In genomic region chr2:227748079-227748478, GRCh38 we compare ENCODE assay signal across 12 cellular contexts. TPM values are rescaled to one million over a fixed set of nuclear protein-coding genes. Genes with fewer than 3 reads are reported as not detected.
DNase-seq lines count a peak whose midpoint lies in the region; ATAC-seq and TF ChIP-seq lines count a peak whose summit lies in the region.
"Had no signal": no experiment of that assay in that cellular context is flagged by ENCODE, and none has a peak within 500 bp of the region (broad histone marks: within the 10 kb centered on the region; RNA-seq: fewer than 3 reads in every experiment).

No MANE protein-coding gene starts in this region.

- H3K9me2 ChIP-seq in OCI-LY1 (ENCODE audit: low read depth, low read length), result no peaks in the 10 kb centered on the region

- intact Hi-C loops in activated T-helper 1 cell treated with anti-CD3 and anti-CD28 coated beads, Interleukin-12 subunit alpha, Interleukin-12 subunit beta, Interleukin-2, Interleukin-4 antibody, amounts not matched to agents 30 ng/mL and 10 ng/mL and 1 ng/mL, durations not matched to agents 14 hours and 24 hours and 36 hours (cut with micrococcal nuclease), result no loop called here

- in situ Hi-C loops in ACHN (cut with HindIII; ENCODE audit: low pct_ligation_motif_present, low pct_unique_long_range_greater_than_20kb, low sequenced_read_pairs), result no loop called here

- no peak overlapping the region for H2AFZ ChIP-seq in OCI-LY1 (ENCODE audit: low read length)

- no peaks in the 10 kb centered on the region for H3K4me1 ChIP-seq in OCI-LY1 (ENCODE audit: insufficient read depth, low read length, severe bottlenecking)
- H3K4me1 ChIP-seq: thyroid gland had no signal

- no peak overlapping the region for H3K4me3 ChIP-seq in GM12865 (ENCODE audit: low read depth, low read length)
- no peak overlapping the region for H3K4me3 ChIP-seq in OCI-LY1 (ENCODE audit: low read depth, low read length, poor library complexity, severe bottlenecking)
- no peak overlapping the region for H3K4me3 ChIP-seq in fibroblast of villous mesenchyme (ENCODE audit: low read depth, low read length)
- H3K4me3 ChIP-seq: thyroid gland had no signal

- DNase-seq in ACHN (peak; percentile 23), GM12865 (ENCODE audit: low read depth) (peak; percentile 28), fibroblast of villous mesenchyme (ENCODE audit: low read depth) (no peak), occipital lobe (lab: John Stamatoyannopoulos, UW) (no peak)
- no peak for DNase-seq in activated T-helper 1 cell treated with anti-CD3 and anti-CD28 coated beads, Interleukin-12 subunit alpha, Interleukin-12 subunit beta, Interleukin-2, Interleukin-4 antibody, amounts not matched to agents 30 ng/mL and 10 ng/mL and 1 ng/mL, durations not matched to agents 14 hours and 24 hours and 36 hours (ENCODE audit: low spot score)
- DNase-seq: anterior cingulate cortex; NCI-H1105 treated with DMSO at 0.1 percent for 48 hours; stimulated activated CD4-positive, alpha-beta T cell treated with anti-CD3 and anti-CD28 coated beads, Interleukin-4, amount 100 ng/mL, for 4 hours had no signal

- TF ChIP-seq CTCF in GM12865 (IDR thresholded peaks at IDR 0.05; ENCODE audit: insufficient read depth, low read depth, low read length, missing control alignments), result peak; percentile 45
- TF ChIP-seq CTCF in OCI-LY1 (IDR thresholded peaks at IDR 0.05; ENCODE audit: low read length), result peak; percentile 60
- TF ChIP-seq CTCF in fibroblast of villous mesenchyme (IDR thresholded peaks at IDR 0.05; ENCODE audit: insufficient read depth, low read depth, low read length), result peak; percentile 49

- no peak overlapping the region for H3K4me2 ChIP-seq in OCI-LY1 (ENCODE audit: low read length)

- no peaks in the 10 kb centered on the region for H3K36me3 ChIP-seq in OCI-LY1 (ENCODE audit: insufficient read depth, low read length)
- H3K36me3 ChIP-seq: thyroid gland had no signal

- no peaks in the 10 kb centered on the region for H3K79me2 ChIP-seq in OCI-LY1 (ENCODE audit: insufficient read depth, low read length)

- H3K4me3 Mint-ChIP-seq in activated T-helper 1 cell treated with anti-CD3 and anti-CD28 coated beads, Interleukin-12 subunit alpha, Interleukin-12 subunit beta, Interleukin-2, Interleukin-4 antibody, amounts not matched to agents 30 ng/mL and 10 ng/mL and 1 ng/mL, durations not matched to agents 14 hours and 24 hours and 36 hours, result no peak overlapping the region

- ATAC-seq in HG03159 (IDR thresholded peaks at IDR 0.05; ENCODE audit: unreplicated experiment), result no peak
- ATAC-seq in HG02610 (IDR thresholded peaks at IDR 0.05; ENCODE audit: unreplicated experiment), result no peak

- H3F3A ChIP-seq in OCI-LY1 (ENCODE audit: insufficient read depth, low read length), result no peaks in the 10 kb centered on the region

- H3K27me3 Mint-ChIP-seq in activated T-helper 1 cell treated with anti-CD3 and anti-CD28 coated beads, Interleukin-12 subunit alpha, Interleukin-12 subunit beta, Interleukin-2, Interleukin-4 antibody, amounts not matched to agents 30 ng/mL and 10 ng/mL and 1 ng/mL, durations not matched to agents 14 hours and 24 hours and 36 hours (ENCODE audit: insufficient read depth), result peaks cover 1% of the 10 kb centered on the region

- H3K9me3 Mint-ChIP-seq in activated T-helper 1 cell treated with anti-CD3 and anti-CD28 coated beads, Interleukin-12 subunit alpha, Interleukin-12 subunit beta, Interleukin-2, Interleukin-4 antibody, amounts not matched to agents 30 ng/mL and 10 ng/mL and 1 ng/mL, durations not matched to agents 14 hours and 24 hours and 36 hours, result no peaks in the 10 kb centered on the region

- no peak overlapping the region for H3K27ac ChIP-seq in OCI-LY1 (ENCODE audit: low read depth, low read length, poor library complexity, severe bottlenecking)
- H3K27ac ChIP-seq: thyroid gland had no signal

- no peaks in the 10 kb centered on the region for H4K20me1 ChIP-seq in OCI-LY1 (ENCODE audit: insufficient read depth, low read length)

- no peak overlapping the region for H3K9ac ChIP-seq in OCI-LY1 (ENCODE audit: low read length)

- H3K4me1 Mint-ChIP-seq in activated T-helper 1 cell treated with anti-CD3 and anti-CD28 coated beads, Interleukin-12 subunit alpha, Interleukin-12 subunit beta, Interleukin-2, Interleukin-4 antibody, amounts not matched to agents 30 ng/mL and 10 ng/mL and 1 ng/mL, durations not matched to agents 14 hours and 24 hours and 36 hours (ENCODE audit: low read depth), result no peaks in the 10 kb centered on the region

- no peaks in the 10 kb centered on the region for H3K9me3 ChIP-seq in OCI-LY1 (ENCODE audit: low read length)
- H3K9me3 ChIP-seq: thyroid gland had no signal

- H3K27ac Mint-ChIP-seq in activated T-helper 1 cell treated with anti-CD3 and anti-CD28 coated beads, Interleukin-12 subunit alpha, Interleukin-12 subunit beta, Interleukin-2, Interleukin-4 antibody, amounts not matched to agents 30 ng/mL and 10 ng/mL and 1 ng/mL, durations not matched to agents 14 hours and 24 hours and 36 hours, result no peak overlapping the region

- H3K27me3 ChIP-seq in OCI-LY1 (ENCODE audit: insufficient read depth, low read length), result no peaks in the 10 kb centered on the region
- H3K27me3 ChIP-seq: thyroid gland had no signal

- no peaks in the 10 kb centered on the region for H3K36me3 Mint-ChIP-seq in activated T-helper 1 cell treated with anti-CD3 and anti-CD28 coated beads, Interleukin-12 subunit alpha, Interleukin-12 subunit beta, Interleukin-2, Interleukin-4 antibody, amounts not matched to agents 30 ng/mL and 10 ng/mL and 1 ng/mL, durations not matched to agents 14 hours and 24 hours and 36 hours (ENCODE audit: low read depth)

RNA-seq across cellular contexts. Expression of gene SCYGR8, which starts 2.4 kb away (rescaled TPM):
- total RNA-seq in fibroblast of villous mesenchyme, result not detected in 2 replicates
- not detected for total RNA-seq in occipital lobe
- not detected in 2 replicates for total RNA-seq in activated T-helper 1 cell treated with anti-CD3 and anti-CD28 coated beads, Interleukin-12 subunit alpha, Interleukin-12 subunit beta, Interleukin-2, Interleukin-4 antibody, amounts not matched to agents 30 ng/mL and 10 ng/mL and 1 ng/mL, durations not matched to agents 14 hours and 24 hours and 36 hours
- total RNA-seq: thyroid gland had no signal

RNA-seq across cellular contexts. Expression of gene SCYGR7, which starts 19.9 kb away (rescaled TPM):
- total RNA-seq in fibroblast of villous mesenchyme (not detected in 2 replicates), occipital lobe (not detected)
- not detected in 2 replicates for total RNA-seq in activated T-helper 1 cell treated with anti-CD3 and anti-CD28 coated beads, Interleukin-12 subunit alpha, Interleukin-12 subunit beta, Interleukin-2, Interleukin-4 antibody, amounts not matched to agents 30 ng/mL and 10 ng/mL and 1 ng/mL, durations not matched to agents 14 hours and 24 hours and 36 hours
- total RNA-seq: thyroid gland had no signal

RNA-seq across cellular contexts. Expression of gene SCYGR6, which starts 23.5 kb away (rescaled TPM):
- total RNA-seq in fibroblast of villous mesenchyme, result not detected in 2 replicates
- not detected for total RNA-seq in occipital lobe
- not detected in 2 replicates for total RNA-seq in activated T-helper 1 cell treated with anti-CD3 and anti-CD28 coated beads, Interleukin-12 subunit alpha, Interleukin-12 subunit beta, Interleukin-2, Interleukin-4 antibody, amounts not matched to agents 30 ng/mL and 10 ng/mL and 1 ng/mL, durations not matched to agents 14 hours and 24 hours and 36 hours
- total RNA-seq: thyroid gland had no signal

RNA-seq across cellular contexts. Expression of gene SLC19A3, which starts 30.3 kb away (rescaled TPM):
- total RNA-seq in fibroblast of villous mesenchyme (under 0.01 and 0.32 TPM in 2 replicates), occipital lobe (1.2 TPM)
- total RNA-seq in activated T-helper 1 cell treated with anti-CD3 and anti-CD28 coated beads, Interleukin-12 subunit alpha, Interleukin-12 subunit beta, Interleukin-2, Interleukin-4 antibody, amounts not matched to agents 30 ng/mL and 10 ng/mL and 1 ng/mL, durations not matched to agents 14 hours and 24 hours and 36 hours, result not detected in 2 replicates

Comparison
In these comparisons a context has a peak if more than half of its experiments do, and no peak if none do; other contexts are left out.
1. DNase-seq: peak in ACHN (single experiment) and GM12865 (single experiment); none in fibroblast of villous mesenchyme (single experiment), occipital lobe (single experiment) and activated T-helper 1 cell treated with anti-CD3 and anti-CD28 coated beads, Interleukin-12 subunit alpha, Interleukin-12 subunit beta, Interleukin-2, Interleukin-4 antibody, amounts not matched to agents 30 ng/mL and 10 ng/mL and 1 ng/mL, durations not matched to agents 14 hours and 24 hours and 36 hours (single experiment).
2. Peak in every context shown above with its lines, with median percentiles within 50 percentile points of each other: CTCF ChIP-seq.